29 cellular contexts compared by ENCODE assay signal in the genomic region with DNA sequence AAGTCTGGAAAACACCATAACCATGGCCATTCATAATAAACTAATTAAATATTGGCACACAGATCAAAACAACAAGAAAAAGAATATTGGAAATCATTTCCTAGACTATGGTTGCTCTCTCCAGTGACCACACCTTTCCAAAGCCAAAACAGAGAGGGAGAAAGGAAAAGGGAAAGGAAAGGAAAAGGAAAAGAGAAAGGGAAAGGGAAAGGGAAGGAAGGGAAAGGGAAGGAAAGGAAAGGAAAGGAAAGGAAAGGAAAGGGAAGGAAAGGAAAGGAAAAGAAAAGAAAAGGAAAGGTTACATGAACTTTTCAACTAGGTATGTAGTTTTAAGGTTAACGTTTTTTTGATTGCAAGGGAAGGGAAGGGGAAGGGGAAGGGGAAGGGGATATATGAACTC.
"Had no signal": no experiment of that assay in that cellular context is flagged by ENCODE, and none has a peak within 500 bp of the region (broad histone marks: within the 10 kb centered on the region; RNA-seq: fewer than 3 reads in every experiment).

No MANE protein-coding gene starts in this region.

- H3K4me1 ChIP-seq: stomach, suprapubic skin, testis, thyroid gland, tibial artery, tibial nerve, transverse colon, upper lobe of left lung, upper lobe of right lung, uterus, vagina had no signal

- ATAC-seq: stimulated activated effector memory CD8-positive, alpha-beta T cell treated with anti-CD3 and anti-CD28 coated beads, Interleukin-12 subunit alpha, Interleukin-12 subunit beta, amount 100 ng/mL, for 72 hours; stimulated activated memory B cell treated with anti-CD40 and anti-IgM and Interleukin-4, amounts not matched to agents 10 μg/mL and 1 μg/mL and 100 μg/mL, for 72 hours; stimulated activated naive B cell treated with anti-CD40 and anti-IgM and Interleukin-4, amounts not matched to agents 10 μg/mL and 1 μg/mL and 100 μg/mL, for 72 hours; stimulated activated naive CD8-positive, alpha-beta T cell treated with anti-CD3 and anti-CD28 coated beads, Interleukin-15, amount 100 ng/mL, for 72 hours; stimulated activated naive CD8-positive, alpha-beta T cell treated with anti-CD3 and anti-CD28 coated beads, Interleukin-15, Interleukin-2, amounts not matched to agents 100 U/mL and 50 U/mL, for 24 hours; upper lobe of right lung had no signal

- H3K27ac Mint-ChIP-seq: stimulated activated effector memory CD8-positive, alpha-beta T cell treated with anti-CD3 and anti-CD28 coated beads, Interleukin-12 subunit alpha, Interleukin-12 subunit beta, amount 100 ng/mL, for 72 hours; stimulated activated memory B cell treated with anti-CD40 and anti-IgM and Interleukin-4, amounts not matched to agents 10 μg/mL and 1 μg/mL and 100 μg/mL, for 72 hours; stimulated activated naive B cell treated with anti-CD40 and anti-IgM and Interleukin-4, amounts not matched to agents 10 μg/mL and 1 μg/mL and 100 μg/mL, for 72 hours; stimulated activated naive CD8-positive, alpha-beta T cell treated with anti-CD3 and anti-CD28 coated beads, Interleukin-15, amount 100 ng/mL, for 72 hours; stimulated activated naive CD8-positive, alpha-beta T cell treated with anti-CD3 and anti-CD28 coated beads, Interleukin-15, Interleukin-2, amounts not matched to agents 100 ng/mL and 50 ng/mL, for 24 hours; type B pancreatic cell had no signal

- H3K27ac ChIP-seq: stomach, suprapubic skin, testis, thoracic aorta, thyroid gland, tibial artery, tibial nerve, transverse colon, upper lobe of left lung, upper lobe of right lung, uterus, vagina had no signal

- DNase-seq: stimulated activated CD4-positive, alpha-beta T cell treated with anti-CD3 and anti-CD28 coated beads, Interleukin-2, amount 100 ng/mL, for 48 hours; stimulated activated CD4-positive, alpha-beta T cell treated with anti-CD3 and anti-CD28 coated beads, Interleukin-4, amount 100 ng/mL, for 1 hour; stimulated activated CD4-positive, alpha-beta T cell treated with anti-CD3 and anti-CD28 coated beads, Interleukin-4, amount 100 ng/mL, for 24 hours; stimulated activated CD4-positive, alpha-beta T cell treated with anti-CD3 and anti-CD28 coated beads, Interleukin-4, amount 100 ng/mL, for 4 hours; stimulated activated CD8-positive, alpha-beta memory T cell treated with anti-CD3 and anti-CD28 coated beads, Interleukin-4, amount 100 ng/mL, for 48 hours; stimulated activated naive B cell treated with anti-CD40 and anti-IgM and Interleukin-4, amounts not matched to agents 10 μg/mL and 1 μg/mL and 100 μg/mL, for 72 hours; stimulated activated naive CD4-positive, alpha-beta T cell; stimulated activated naive CD4-positive, alpha-beta T cell treated with Interleukin-2 at 50 U/mL for 16 hours; stimulated activated naive CD8-positive, alpha-beta T cell treated with anti-CD3 and anti-CD28 coated beads, Interleukin-15, amount 100 ng/mL, for 72 hours; stimulated activated naive CD8-positive, alpha-beta T cell treated with anti-CD3 and anti-CD28 coated beads, Interleukin-15, Interleukin-2, amounts not matched to agents 100 U/mL and 50 U/mL, for 24 hours; stomach; substantia nigra; testis; thyroid gland; tibial artery; transverse colon; trophoblast cell; upper lobe of left lung; upper lobe of right lung; uterus had no signal

- H3K4me1 Mint-ChIP-seq: stimulated activated effector memory CD8-positive, alpha-beta T cell treated with anti-CD3 and anti-CD28 coated beads, Interleukin-12 subunit alpha, Interleukin-12 subunit beta, amount 100 ng/mL, for 72 hours; stimulated activated memory B cell treated with anti-CD40 and anti-IgM and Interleukin-4, amounts not matched to agents 10 μg/mL and 1 μg/mL and 100 μg/mL, for 72 hours; stimulated activated naive B cell treated with anti-CD40 and anti-IgM and Interleukin-4, amounts not matched to agents 10 μg/mL and 1 μg/mL and 100 μg/mL, for 72 hours; stimulated activated naive CD8-positive, alpha-beta T cell treated with anti-CD3 and anti-CD28 coated beads, Interleukin-15, amount 100 ng/mL, for 72 hours had no signal

- H3K36me3 Mint-ChIP-seq: stimulated activated effector memory CD8-positive, alpha-beta T cell treated with anti-CD3 and anti-CD28 coated beads, Interleukin-12 subunit alpha, Interleukin-12 subunit beta, amount 100 ng/mL, for 72 hours; stimulated activated memory B cell treated with anti-CD40 and anti-IgM and Interleukin-4, amounts not matched to agents 10 μg/mL and 1 μg/mL and 100 μg/mL, for 72 hours; type B pancreatic cell had no signal

- FAIRE-seq: urothelium cell line had no signal

- H3K4me3 ChIP-seq: stomach, suprapubic skin, testis, thoracic aorta, thyroid gland, tibial artery, tibial nerve, transverse colon, upper lobe of left lung, upper lobe of right lung, uterus, vagina had no signal

- H3K36me3 ChIP-seq: stomach, suprapubic skin, thoracic aorta, thyroid gland, tibial artery, tibial nerve, transverse colon, upper lobe of left lung, upper lobe of right lung, uterus, vagina had no signal

- H3K9me3 ChIP-seq: suprapubic skin, testis, thoracic aorta, thyroid gland, transverse colon, upper lobe of left lung, upper lobe of right lung, uterus, vagina had no signal

- H3K4me3 Mint-ChIP-seq: stimulated activated effector memory CD8-positive, alpha-beta T cell treated with anti-CD3 and anti-CD28 coated beads, Interleukin-12 subunit alpha, Interleukin-12 subunit beta, amount 100 ng/mL, for 72 hours; stimulated activated memory B cell treated with anti-CD40 and anti-IgM and Interleukin-4, amounts not matched to agents 10 μg/mL and 1 μg/mL and 100 μg/mL, for 72 hours; stimulated activated naive B cell treated with anti-CD40 and anti-IgM and Interleukin-4, amounts not matched to agents 10 μg/mL and 1 μg/mL and 100 μg/mL, for 72 hours; stimulated activated naive CD8-positive, alpha-beta T cell treated with anti-CD3 and anti-CD28 coated beads, Interleukin-15, amount 100 ng/mL, for 72 hours; stimulated activated naive CD8-positive, alpha-beta T cell treated with anti-CD3 and anti-CD28 coated beads, Interleukin-15, Interleukin-2, amounts not matched to agents 100 ng/mL and 50 ng/mL, for 24 hours; type B pancreatic cell had no signal

- H3K27me3 Mint-ChIP-seq: stimulated activated memory B cell treated with anti-CD40 and anti-IgM and Interleukin-4, amounts not matched to agents 10 μg/mL and 1 μg/mL and 100 μg/mL, for 72 hours; stimulated activated naive B cell treated with anti-CD40 and anti-IgM and Interleukin-4, amounts not matched to agents 10 μg/mL and 1 μg/mL and 100 μg/mL, for 72 hours; stimulated activated naive CD8-positive, alpha-beta T cell treated with anti-CD3 and anti-CD28 coated beads, Interleukin-15, amount 100 ng/mL, for 72 hours; stimulated activated naive CD8-positive, alpha-beta T cell treated with anti-CD3 and anti-CD28 coated beads, Interleukin-15, Interleukin-2, amounts not matched to agents 100 ng/mL and 50 ng/mL, for 24 hours had no signal

- H3K9me3 Mint-ChIP-seq: stimulated activated effector memory CD8-positive, alpha-beta T cell treated with anti-CD3 and anti-CD28 coated beads, Interleukin-12 subunit alpha, Interleukin-12 subunit beta, amount 100 ng/mL, for 72 hours; stimulated activated memory B cell treated with anti-CD40 and anti-IgM and Interleukin-4, amounts not matched to agents 10 μg/mL and 1 μg/mL and 100 μg/mL, for 72 hours; type B pancreatic cell had no signal

- H3K27me3 ChIP-seq: stomach, suprapubic skin, testis, thyroid gland, tibial artery, tibial nerve, transverse colon, upper lobe of left lung, upper lobe of right lung, uterus, vagina had no signal
